8 cellular contexts compared by ENCODE assay signal in genomic region chr1:153404768-153405167, GRCh38. TPM values are rescaled to one million over a fixed set of nuclear protein-coding genes. Genes with fewer than 3 reads are reported as not detected.
A peak's percentile ranks its signal among the peaks of the same experiment; 100 is the strongest.
DNase-seq lines count a peak whose midpoint lies in the region; ATAC-seq, FAIRE-seq and TF ChIP-seq lines count a peak whose summit lies in the region.

No MANE protein-coding gene starts in this region.

- no peaks in the 10 kb centered on the region for H3K27me3 ChIP-seq in SU-DHL-6 (ENCODE audit: low read length)
- no peaks in the 10 kb centered on the region for H3K27me3 ChIP-seq in astrocyte (ENCODE audit: insufficient read depth, low read length)

- peak; percentile 53 for ATAC-seq in left colon
- ATAC-seq in GM18861 (IDR thresholded peaks at IDR 0.05; ENCODE audit: unreplicated experiment) = no peak
- no peak for ATAC-seq in GM18498 (IDR thresholded peaks at IDR 0.05; ENCODE audit: unreplicated experiment)

- no peaks in the 10 kb centered on the region for H3K79me2 ChIP-seq in SU-DHL-6 (ENCODE audit: insufficient read depth, low read length)
- H3K79me2 ChIP-seq in astrocyte (ENCODE audit: insufficient read depth, low read length) = no peaks in the 10 kb centered on the region

- H3K4me1 Mint-ChIP-seq in astrocyte (ENCODE audit: low read depth, unreplicated experiment) = no peaks in the 10 kb centered on the region

- H3K4me3 Mint-ChIP-seq in astrocyte (ENCODE audit: unreplicated experiment) = no peak overlapping the region

- peaks cover 5% of the 10 kb centered on the region for H3K9me3 Mint-ChIP-seq in astrocyte (ENCODE audit: unreplicated experiment)

- H3K36me3 ChIP-seq in SU-DHL-6 (ENCODE audit: low read length) (no peaks in the 10 kb centered on the region), astrocyte (ENCODE audit: insufficient read depth, low read length) (no peaks in the 10 kb centered on the region)

- no peak overlapping the region for H3K27ac Mint-ChIP-seq in astrocyte (ENCODE audit: unreplicated experiment)

- peak; percentile 49 for DNase-seq in A172 (ENCODE audit: low spot score)
- DNase-seq in GM19240 (ENCODE audit: insufficient read length, low spot score) = peak; percentile 33
- DNase-seq in astrocyte (ENCODE audit: low read depth) = no peak
- peak in 1 of 2 donors; percentile 43 for DNase-seq in left colon
- DNase-seq in stimulated activated CD8-positive, alpha-beta memory T cell treated with anti-CD3 and anti-CD28 coated beads, Interleukin-4, amount 100 ng/mL, for 24 hours (ENCODE audit: low read depth) = peak; percentile 38

- no peaks in the 10 kb centered on the region for H3F3A ChIP-seq in SU-DHL-6 (ENCODE audit: insufficient read depth)

- H2AFZ ChIP-seq in SU-DHL-6 (ENCODE audit: low read depth, low read length, severe bottlenecking) (no peak overlapping the region), astrocyte (ENCODE audit: low read depth, low read length) (no peak overlapping the region)

- peaks cover 50% of the 10 kb centered on the region for H3K27me3 Mint-ChIP-seq in astrocyte (ENCODE audit: low read depth, unreplicated experiment)

- no peak overlapping the region for H3K9ac ChIP-seq in SU-DHL-6 (ENCODE audit: low read length)
- no peak overlapping the region for H3K9ac ChIP-seq in astrocyte (ENCODE audit: low read length)

- intact Hi-C loops in left colon (cut with DNase I, micrococcal nuclease) = no loop called here

- H3K4me2 ChIP-seq in SU-DHL-6 (ENCODE audit: low read depth, low read length, poor library complexity, severe bottlenecking) = no peak overlapping the region
- no peak overlapping the region for H3K4me2 ChIP-seq in astrocyte (ENCODE audit: low read length)

- no peak for FAIRE-seq in astrocyte (lab: Jason Lieb, UNC)

- H3K4me3 ChIP-seq in SU-DHL-6 (ENCODE audit: insufficient read depth, low read length, poor library complexity, severe bottlenecking) (no peak overlapping the region), astrocyte (ENCODE audit: insufficient read depth, low read depth, low read length) (no peak overlapping the region)

- no peaks in the 10 kb centered on the region for H4K20me1 ChIP-seq in SU-DHL-6 (ENCODE audit: low read depth, low read length)
- H4K20me1 ChIP-seq in astrocyte (ENCODE audit: insufficient read depth, low read length) = no peaks in the 10 kb centered on the region

- H3K9me3 ChIP-seq in SU-DHL-6 (ENCODE audit: insufficient read depth, low read length) (no peaks in the 10 kb centered on the region), astrocyte (ENCODE audit: insufficient read depth, low read depth, low read length) (no peaks in the 10 kb centered on the region)

- H3K27ac ChIP-seq in SU-DHL-6 (ENCODE audit: low read depth, low read length) = no peak overlapping the region
- no peak overlapping the region for H3K27ac ChIP-seq in astrocyte (ENCODE audit: low read depth, low read length)

- H3K4me1 ChIP-seq in astrocyte (ENCODE audit: insufficient read depth, low read length) = no peaks in the 10 kb centered on the region

- no peaks in the 10 kb centered on the region for H3K9me2 ChIP-seq in SU-DHL-6 (replicated peaks; ENCODE audit: insufficient read depth, low read length)

- H3K36me3 Mint-ChIP-seq in astrocyte (ENCODE audit: low read depth, unreplicated experiment) = peaks cover 4% of the 10 kb centered on the region

- TF ChIP-seq CTCF in SU-DHL-6 (IDR thresholded peaks at IDR 0.05; ENCODE audit: insufficient read depth, low read length, poor library complexity, severe bottlenecking) = peak; percentile 19
- TF ChIP-seq CTCF in astrocyte (IDR thresholded peaks at IDR 0.05; ENCODE audit: insufficient read depth, low read depth, low read length) = peak; percentile 12

RNA-seq across cellular contexts. Expression of gene S100A7A, which starts 11.6 kb away (rescaled TPM):
- total RNA-seq in A172 (2014; rRNA removed; shearing (Covaris generic)) = not detected in 2 replicates
- not detected in 2 replicates for total RNA-seq in astrocyte
- total RNA-seq in left colon = not detected

RNA-seq across cellular contexts. Expression of gene S100A8, which starts 13.9 kb away (rescaled TPM):
- total RNA-seq in A172 (2014; rRNA removed; shearing (Covaris generic)) = not detected in 2 replicates
- total RNA-seq in astrocyte = not detected in 2 replicates
- 1 to 10 TPM; 1.2 to 6.7 TPM for total RNA-seq in left colon

RNA-seq across cellular contexts. Expression of gene S100A12, which starts 29.3 kb away (rescaled TPM):
- not detected in 2 replicates for total RNA-seq in A172 (2014; rRNA removed; shearing (Covaris generic))
- total RNA-seq in astrocyte (not detected in 2 replicates), left colon (under 1 TPM in 1 of 2 donors, not detected in 1; 0.85 TPM)

RNA-seq across cellular contexts. Expression of gene S100A9, which starts 47.1 kb away (rescaled TPM):
- not detected in 2 replicates for total RNA-seq in A172 (2014; rRNA removed; shearing (Covaris generic))
- total RNA-seq in astrocyte = 1.8 TPM in 1 of 2 replicates, not detected in the other
- total RNA-seq in left colon = 10 to 100 TPM in 1 of 2 donors, 1 to 10 TPM in 1; 9.2 to 21.0 TPM

RNA-seq across cellular contexts. Expression of gene S100A7, which starts 55.7 kb away (rescaled TPM):
- total RNA-seq in A172 (2014; rRNA removed; shearing (Covaris generic)) = not detected in 2 replicates
- total RNA-seq in astrocyte = not detected in 2 replicates
- total RNA-seq in left colon = not detected
